8 cellular contexts compared by ENCODE assay signal in genomic region chr1:155261888-155262673, GRCh38. TPM values are rescaled to one million over a fixed set of nuclear protein-coding genes. Genes with fewer than 3 reads are reported as not detected.
DNase-seq lines count a peak whose midpoint lies in the region; ATAC-seq, FAIRE-seq and TF ChIP-seq lines count a peak whose summit lies in the region.

TSS of gene SCAMP3 (minus strand) at chr1:155262360. CDS start at chr1:155262151, 209 bp downstream.

- ATAC-seq in HG02678 (IDR thresholded peaks at IDR 0.05; ENCODE audit: unreplicated experiment) (peak; percentile 95), Right ventricle myocardium inferior (peak; percentile 98), pancreas (peak; percentile 98 to 99 (median 98))
- ATAC-seq in activated naive CD8-positive, alpha-beta T cell treated with anti-CD3 and anti-CD28 coated beads, Interleukin-2, amount 10 ng/mL, durations not matched to agents 7 days and 5 days (ENCODE audit: low read depth): peak; percentile 96

- peak within 1 kb of the TSS; percentile 57 for H2AFZ ChIP-seq in SU-DHL-6 (ENCODE audit: low read depth, low read length, severe bottlenecking)

- peak within 1 kb of the TSS; percentile 53 for H3K27ac ChIP-seq in SU-DHL-6 (ENCODE audit: low read depth, low read length)
- peak within 1 kb of the TSS; percentile 32 to 71 (median 62) for H3K27ac ChIP-seq in pancreas
- H3K27ac ChIP-seq in tibial artery: peak within 1 kb of the TSS; percentile 83 to 91

- peaks cover 29% of the 10 kb centered on the region for H3F3A ChIP-seq in SU-DHL-6 (ENCODE audit: insufficient read depth)

- peak within 1 kb of the TSS; percentile 93 for H3K27ac Mint-ChIP-seq in activated naive CD8-positive, alpha-beta T cell treated with anti-CD3 and anti-CD28 coated beads, Interleukin-2, amount 10 ng/mL, durations not matched to agents 7 days and 5 days

- H3K4me1 Mint-ChIP-seq in activated naive CD8-positive, alpha-beta T cell treated with anti-CD3 and anti-CD28 coated beads, Interleukin-2, amount 10 ng/mL, durations not matched to agents 7 days and 5 days: peaks cover 35% of the 10 kb centered on the region

- no peaks in the 10 kb centered on the region for H4K20me1 ChIP-seq in SU-DHL-6 (ENCODE audit: low read depth, low read length)

- DNase-seq in NCI-H128 (lab: John Stamatoyannopoulos, UW; ENCODE audit: unreplicated experiment) (peak; percentile 95), Right ventricle myocardium inferior (ENCODE audit: missing footprints) (peak; percentile 96), pancreas (peak; percentile 89 to 96 (median 94)), tibial artery (peak; percentile 98)
- DNase-seq in activated naive CD8-positive, alpha-beta T cell treated with anti-CD3 and anti-CD28 coated beads, Interleukin-2, amount 10 ng/mL, durations not matched to agents 7 days and 5 days: peak; percentile 81

- H3K27me3 Mint-ChIP-seq in activated naive CD8-positive, alpha-beta T cell treated with anti-CD3 and anti-CD28 coated beads, Interleukin-2, amount 10 ng/mL, durations not matched to agents 7 days and 5 days: no peaks in the 10 kb centered on the region

- WGBS in pancreas, 2 donors: 0% methylated on average over 47 of the region's 47 CpGs

- FAIRE-seq in pancreas (lab: Jason Lieb, UNC): peak; percentile 20

- H3K9ac ChIP-seq in SU-DHL-6 (ENCODE audit: low read length): peak within 1 kb of the TSS; percentile 85

- H3K9me3 Mint-ChIP-seq in activated naive CD8-positive, alpha-beta T cell treated with anti-CD3 and anti-CD28 coated beads, Interleukin-2, amount 10 ng/mL, durations not matched to agents 7 days and 5 days: no peaks in the 10 kb centered on the region

- peak; percentile 83 for TF ChIP-seq POLR2A in GM10847 (IDR thresholded peaks at IDR 0.05; ENCODE audit: extremely low read depth, insufficient read length)

- H3K4me1 ChIP-seq in pancreas (peaks cover 0 to 10% (median 7%) of the 10 kb centered on the region in 3 donors), tibial artery (peaks cover 0 to 25% (median 22%) of the 10 kb centered on the region in 4 donors)

- POLR2A ChIA-PET in activated naive CD8-positive, alpha-beta T cell treated with anti-CD3 and anti-CD28 coated beads, Interleukin-2, amount 10 ng/mL, durations not matched to agents 7 days and 5 days (lab: Charles Lee): interaction anchor here (0.8 to 4.4 kb wide), 15 partner anchors 9 to 301 kb away, joined by 3 to 35 read pairs (median 5); partner anchors contain the start of genes ASH1L, CLK2 and FDPS

- no peaks in the 10 kb centered on the region for H3K9me2 ChIP-seq in SU-DHL-6 (replicated peaks; ENCODE audit: insufficient read depth, low read length)

- peaks cover 22% of the 10 kb centered on the region for H3K36me3 Mint-ChIP-seq in activated naive CD8-positive, alpha-beta T cell treated with anti-CD3 and anti-CD28 coated beads, Interleukin-2, amount 10 ng/mL, durations not matched to agents 7 days and 5 days

- H3K79me2 ChIP-seq in SU-DHL-6 (ENCODE audit: insufficient read depth, low read length): peaks cover 19% of the 10 kb centered on the region

- no peaks in the 10 kb centered on the region for H3K27me3 ChIP-seq in SU-DHL-6 (ENCODE audit: low read length)
- no peaks in the 10 kb centered on the region for H3K27me3 ChIP-seq in pancreas
- no peaks in the 10 kb centered on the region for H3K27me3 ChIP-seq in tibial artery

- H3K4me3 ChIP-seq in SU-DHL-6 (ENCODE audit: insufficient read depth, low read length, poor library complexity, severe bottlenecking) (peak within 1 kb of the TSS; percentile 68), pancreas (peak within 1 kb of the TSS; percentile 63 to 98 (median 78)), tibial artery (peak within 1 kb of the TSS; percentile 72 to 87)

- intact Hi-C loops in Right ventricle myocardium inferior (cut with DNase I) (loop anchor here (1.0 kb wide), 1 partner anchor 11 kb away; the partner anchor contains the start of gene CLK2), pancreas (cut with DNase I) (no loop called here), tibial artery (cut with DNase I; ENCODE audit: low total_unique reads) (no loop called here)

- H3K4me2 ChIP-seq in SU-DHL-6 (ENCODE audit: low read depth, low read length, poor library complexity, severe bottlenecking): peak within 1 kb of the TSS; percentile 76

- H3K36me3 ChIP-seq in SU-DHL-6 (ENCODE audit: low read length) (peaks cover 7% of the 10 kb centered on the region; the same call in 1 of the 2 replicates), pancreas (peaks cover 0 to 28% (median 26%) of the 10 kb centered on the region in 3 donors), tibial artery (peaks cover 32 to 76% (median 54%) of the 10 kb centered on the region in 3 donors)

- TF ChIP-seq CTCF in SU-DHL-6 (IDR thresholded peaks at IDR 0.05; ENCODE audit: insufficient read depth, low read length, poor library complexity, severe bottlenecking) (no peak), pancreas (IDR thresholded peaks at IDR 0.05) (no peak), tibial artery (IDR thresholded peaks at IDR 0.05) (no peak)

- H3K4me3 Mint-ChIP-seq in activated naive CD8-positive, alpha-beta T cell treated with anti-CD3 and anti-CD28 coated beads, Interleukin-2, amount 10 ng/mL, durations not matched to agents 7 days and 5 days: peak within 1 kb of the TSS; percentile 97

- H3K9me3 ChIP-seq in SU-DHL-6 (ENCODE audit: insufficient read depth, low read length): no peaks in the 10 kb centered on the region
- no peaks in the 10 kb centered on the region for H3K9me3 ChIP-seq in pancreas
- no peaks in the 10 kb centered on the region for H3K9me3 ChIP-seq in tibial artery

RNA-seq across cellular contexts. Expression of gene SCAMP3, which starts in this region (rescaled TPM):
- 10 to 100 TPM; 81.7 to 84.2 TPM for total RNA-seq in activated naive CD8-positive, alpha-beta T cell treated with anti-CD3 and anti-CD28 coated beads, Interleukin-2, amount 10 ng/mL, durations not matched to agents 7 days and 5 days
- 55.4 TPM for total RNA-seq in Right ventricle myocardium inferior
- 10 to 100 TPM; 25.1 to 33.4 (median 28.0) TPM for total RNA-seq in pancreas
- 10 to 100 TPM; 27.7 to 55.5 TPM for polyA plus RNA-seq in pancreas

Comparison
In these comparisons a context has a peak if more than half of its experiments do, and no peak if none do; other contexts are left out.
1. Peak in every context shown above with its lines: DNase-seq, ATAC-seq, H3K4me3 ChIP-seq and H3K27ac ChIP-seq.